ENCODE assay signal across 12 cellular contexts in genomic region chr20:4926531-4927156, GRCh38.
DNase-seq lines count a peak whose midpoint lies in the region; ATAC-seq and TF ChIP-seq lines count a peak whose summit lies in the region.
"Had no signal": no experiment of that assay in that cellular context is flagged by ENCODE, and none has a peak within 500 bp of the region (broad histone marks: within the 10 kb centered on the region; RNA-seq: fewer than 3 reads in every experiment).

No MANE protein-coding gene starts in this region.

- dilution Hi-C loops in IMR-90 (cut with HindIII; ENCODE audit: low sequenced_read_pairs, unreplicated experiment): no loop called here

- H4K5ac ChIP-seq in IMR-90 (ENCODE audit: low read depth, low read length): 0 out of 2 replicates have a peak overlapping the region, but pooled peaks have one; percentile 27

- H3K4me2 ChIP-seq in IMR-90 (ENCODE audit: low read depth, low read length): no peak overlapping the region

- H2AK9ac ChIP-seq in IMR-90 (replicated peaks; ENCODE audit: low read depth, low read length, poor library complexity): no peak overlapping the region

- H2BK120ac ChIP-seq in IMR-90 (ENCODE audit: low read depth, low read length): no peak overlapping the region

- no peaks in the 10 kb centered on the region for H3K9me3 ChIP-seq in IMR-90 (ENCODE audit: control insufficient read depth, insufficient read depth, low read length)
- H3K9me3 ChIP-seq in duodenal mucosa (ENCODE audit: control insufficient read depth in 1 of 2, low read length in 2 of 2): no peaks in the 10 kb centered on the region
- H3K9me3 ChIP-seq in right lobe of liver: no peaks in the 10 kb centered on the region
- no peaks in the 10 kb centered on the region for H3K9me3 ChIP-seq in stomach

- in situ Hi-C loops in IMR-90 (cut with MboI; ENCODE audit: low sequenced_read_pairs): no loop called here

- H3K27me3 ChIP-seq in IMR-90 (ENCODE audit: control insufficient read depth, insufficient read depth, low read length) (no peaks in the 10 kb centered on the region), duodenal mucosa (ENCODE audit: control insufficient read depth in 1 of 2, insufficient read depth in 2 of 2, low read length in 2 of 2) (no peaks in the 10 kb centered on the region), right lobe of liver (no peaks in the 10 kb centered on the region), stomach (no peaks in the 10 kb centered on the region)

- 0 out of 2 replicates have a peak overlapping the region, but pooled peaks have one; percentile 1 for H3K27ac ChIP-seq in IMR-90 (ENCODE audit: insufficient read depth, low read length)
- peak overlapping the region; percentile 30 for H3K27ac ChIP-seq in duodenal mucosa (ENCODE audit: low read depth, low read length)
- H3K27ac ChIP-seq in right lobe of liver: peak overlapping the region; percentile 86 to 95 (median 93)
- H3K27ac ChIP-seq in stomach: peak overlapping the region in 4 of 5 donors; percentile 42 to 83 (median 69)

- H4K8ac ChIP-seq in IMR-90 (ENCODE audit: low read depth in 2 of 2, low read length in 2 of 2): peak overlapping the region in 1 of 2 experiments; percentile 84; a peak in 2 of 4 replicates

- H3K14ac ChIP-seq in IMR-90 (replicated peaks; ENCODE audit: low read depth, low read length): no peak overlapping the region

- no peak overlapping the region for H3K56ac ChIP-seq in IMR-90 (ENCODE audit: extremely low read depth, insufficient read depth, low read length)

- no TSS peak for BruUV-seq in IMR-90 (replicated peaks; lab: Mats Ljungman, UMichigan)

- no peak overlapping the region for H2BK5ac ChIP-seq in IMR-90 (ENCODE audit: low read depth, low read length, poor library complexity, severe bottlenecking)

- H3K23ac ChIP-seq in IMR-90 (ENCODE audit: low read depth, low read length): no peak overlapping the region

- ATAC-seq in IMR-90 (ENCODE audit: low read depth) (no peak; the same call in 1 of the 2 replicates), right lobe of liver (peak; percentile 51 to 62 (median 52)), GM21786 (IDR thresholded peaks at IDR 0.05; ENCODE audit: unreplicated experiment) (no peak)

- no peak overlapping the region for H2BK15ac ChIP-seq in IMR-90 (ENCODE audit: low read depth, low read length)

- no peak for DNase-seq in IMR-90
- DNase-seq in right lobe of liver: no peak
- no peak for DNase-seq in stomach
- no peak for DNase-seq in activated T-cell treated with anti-CD3 and anti-CD28 coated beads, Interleukin-2, amount 50 U/mL, for 48 hours
- no peak for DNase-seq in NCI-H524 treated with DMSO at 0.1 percent for 48 hours (lab: John Stamatoyannopoulos, UW)
- DNase-seq in iPS-NIHi7 (ENCODE audit: extremely low spot score): no peak
- DNase-seq: activated CD4-positive, alpha-beta T cell treated with anti-CD3 and anti-CD28 coated beads, Interleukin-2, amount 50 U/mL, for 48 hours; NK-92 treated with Interleukin-12 subunit alpha and Interleukin-12 subunit beta, amount 100 ng/mL, for 24 hours; SIG-M5; stimulated activated CD4-positive, alpha-beta T cell treated with anti-CD3 and anti-CD28 coated beads, Interleukin-12 subunit alpha, Interleukin-12 subunit beta, amount 100 ng/mL, for 4 hours had no signal

- TF ChIP-seq RAD21 in IMR-90 (IDR thresholded peaks at IDR 0.05; ENCODE audit: low read length): no peak

- no peak for TF ChIP-seq CTCF in IMR-90 (conservative IDR thresholded peaks at IDR 0.05; ENCODE audit: low read depth, low read length)
- no peak for TF ChIP-seq CTCF in right lobe of liver (IDR thresholded peaks at IDR 0.05)
- TF ChIP-seq CTCF in stomach (IDR thresholded peaks at IDR 0.05): no peak

- H4K20me1 ChIP-seq in IMR-90 (ENCODE audit: insufficient read depth, low read length): no peaks in the 10 kb centered on the region

- H3K4me1 ChIP-seq in IMR-90 (ENCODE audit: control insufficient read depth, insufficient read depth, low read length): peaks cover 9% of the 10 kb centered on the region
- peaks cover 8 to 15% of the 10 kb centered on the region in 2 donors for H3K4me1 ChIP-seq in duodenal mucosa (ENCODE audit: control insufficient read depth in 1 of 2, insufficient read depth in 2 of 2, low read length in 2 of 2)
- peaks cover 0 to 23% (median 7%) of the 10 kb centered on the region in 4 donors for H3K4me1 ChIP-seq in right lobe of liver
- peaks cover 6 to 22% (median 13%) of the 10 kb centered on the region in 4 donors for H3K4me1 ChIP-seq in stomach

- H3K4me3 ChIP-seq in IMR-90 (ENCODE audit: insufficient read depth, low read depth, low read length) (no peak overlapping the region), duodenal mucosa (ENCODE audit: low read depth in 1 of 2, low read length in 2 of 2) (no peak overlapping the region), right lobe of liver (no peak overlapping the region), stomach (no peak overlapping the region)

- TF ChIP-seq EP300 in stomach (IDR thresholded peaks at IDR 0.05): no peak

- peak overlapping the region; percentile 36; the same call in 1 of the 2 replicates for H3K4ac ChIP-seq in IMR-90 (ENCODE audit: low read depth, low read length)

- no peak overlapping the region for H3K18ac ChIP-seq in IMR-90 (ENCODE audit: low read depth, low read length)

- no peak overlapping the region for H2AFZ ChIP-seq in IMR-90 (replicated peaks; ENCODE audit: low read length, poor library complexity)

- POLR2A ChIA-PET in IMR-90 (lab: Charles Lee; ENCODE audit: unreplicated experiment): no interaction called here

- WGBS in IMR-90 (ENCODE audit: extremely low coverage in 2 of 2, insufficient read length in 1 of 2), 2 experiments: 100% methylated on average over 2 of the region's 6 CpGs; no CpG with 5 or more reads in 1 of the 2 experiments
- 70% methylated on average over 6 of the region's 6 CpGs for whole genome bisulfite sequencing in right lobe of liver (ENCODE audit: insufficient coverage, low coverage, low lambda C conversion rate, missing lambda C conversion rate)
- WGBS in stomach, 5 donors: 77 to 86% (median 84%) methylated on average over 6 of the region's 6 CpGs

- H2BK20ac ChIP-seq in IMR-90 (ENCODE audit: low read depth, low read length): 0 out of 2 replicates have a peak overlapping the region, but pooled peaks have one; percentile 41

- CTCF ChIA-PET in IMR-90 (lab: Yijun Ruan, JAX): interaction anchor here (1.0 kb wide), 1 partner anchor 9 kb away, joined by 3 read pairs; no protein-coding TSS in a partner anchor

- H3K36me3 ChIP-seq in IMR-90 (ENCODE audit: control insufficient read depth, insufficient read depth, low read length) (peaks cover 4% of the 10 kb centered on the region), duodenal mucosa (ENCODE audit: control insufficient read depth in 1 of 2, insufficient read depth in 2 of 2, low read length in 2 of 2) (peaks cover under 1 to 9% of the 10 kb centered on the region in 2 donors), right lobe of liver (peaks cover 0 to 13% (median 3%) of the 10 kb centered on the region in 4 donors), stomach (peaks cover 0 to 14% (median 6%) of the 10 kb centered on the region in 4 donors)

- no peak overlapping the region for H4K91ac ChIP-seq in IMR-90 (ENCODE audit: insufficient read depth, low read depth, low read length)

- TF ChIP-seq POLR2A in IMR-90 (IDR thresholded peaks at IDR 0.05; ENCODE audit: low read depth, low read length) (no peak), right lobe of liver (IDR thresholded peaks at IDR 0.05) (no peak), stomach (IDR thresholded peaks at IDR 0.05) (no peak)

- H3K9ac ChIP-seq in IMR-90 (ENCODE audit: low read depth, low read length) (no peak overlapping the region), duodenal mucosa (ENCODE audit: low read depth in 1 of 2, low read length in 2 of 2) (peak overlapping the region in 1 of 2 donors; percentile 0)

- H3K79me1 ChIP-seq in IMR-90 (ENCODE audit: low read depth in 1 of 2, low read length in 2 of 2): peaks cover 3 to 40% of the 10 kb centered on the region in 2 experiments; a peak in 3 of 4 replicates

- intact Hi-C loops in IMR-90 (cut with micrococcal nuclease): no loop called here
- intact Hi-C loops in right lobe of liver (cut with DNase I): no loop called here
- intact Hi-C loops in stomach (cut with DNase I; ENCODE audit: low total_unique reads): no loop called here

- H2AK5ac ChIP-seq in IMR-90 (ENCODE audit: low read depth, low read length): peak overlapping the region; percentile 61; the same call in 1 of the 2 replicates

- peaks cover 27% of the 10 kb centered on the region for H3K9me1 ChIP-seq in IMR-90 (ENCODE audit: insufficient read depth, low read length)

TF ChIP-seq in IMR-90, 13 proteins besides CTCF, POLR2A, EP300 and RAD21 (continues in another document):
- TF ChIP-seq CEBPB (IDR thresholded peaks at IDR 0.05; ENCODE audit: low read depth, low read length) (no peak), MAFK (IDR thresholded peaks at IDR 0.05; ENCODE audit: low read depth, low read length) (no peak), NFE2L2 (IDR thresholded peaks at IDR 0.05; ENCODE audit: low read depth, low read length) (no peak), SMC3 (IDR thresholded peaks at IDR 0.05; ENCODE audit: low read depth, low read length) (no peak), MXI1 (IDR thresholded peaks at IDR 0.05; ENCODE audit: borderline replicate concordance, low read depth, low read length) (no peak), MAZ (IDR thresholded peaks at IDR 0.05; ENCODE audit: borderline replicate concordance, low read depth, low read length) (no peak), RFX5 (IDR thresholded peaks at IDR 0.05; ENCODE audit: low read depth, low read length) (no peak), USF2 (IDR thresholded peaks at IDR 0.05; ENCODE audit: low read depth, low read length) (no peak), FOS (IDR thresholded peaks at IDR 0.05; ENCODE audit: low read depth, low read length) (no peak), RCOR1 (IDR thresholded peaks at IDR 0.05; ENCODE audit: insufficient replicate concordance, low read length) (no peak), ELK1 (IDR thresholded peaks at IDR 0.05; ENCODE audit: borderline replicate concordance, low read depth, low read length) (no peak)

Comparison
In these comparisons a context has a peak if more than half of its experiments do, and no peak if none do; other contexts are left out.
1. ATAC-seq: peak in right lobe of liver (4 of 4); none in IMR-90 (single experiment) and GM21786 (single experiment).
2. H3K27ac ChIP-seq: peak in every context shown above with its lines; median percentile 93 in right lobe of liver; 69 in stomach; 30 in duodenal mucosa; 1 in IMR-90.